In the genomic region with DNA sequence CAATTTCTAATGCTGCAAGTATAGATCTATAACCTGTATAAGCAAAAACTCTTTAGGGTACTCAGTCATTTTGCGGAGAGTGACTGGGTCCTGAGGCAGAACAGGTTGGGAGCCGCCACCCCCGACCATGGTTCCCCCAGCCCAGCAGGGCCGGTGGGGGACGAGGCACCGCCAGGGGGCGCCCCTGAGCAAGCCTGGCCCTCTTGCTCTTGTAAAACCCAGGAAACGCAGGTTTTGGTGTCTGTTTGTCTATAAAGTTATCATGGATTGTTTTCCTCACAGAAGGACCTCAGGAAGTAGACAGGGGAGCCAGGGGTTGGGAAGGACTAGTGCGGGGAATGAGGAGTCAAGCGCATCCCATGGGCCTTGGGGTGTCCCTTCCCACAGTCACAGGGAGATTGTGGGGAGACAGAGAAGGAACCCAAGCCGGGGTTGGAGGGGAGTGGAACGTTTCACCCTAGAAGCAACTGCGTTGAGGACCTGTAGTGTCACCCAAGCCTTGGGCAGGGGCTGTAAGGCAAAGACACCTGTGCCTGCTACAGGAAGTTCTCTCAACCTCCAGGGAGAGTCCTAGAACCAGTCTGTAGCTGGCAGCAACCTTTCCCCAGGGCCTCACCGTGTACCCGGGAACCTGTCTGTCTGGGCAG, we compare ENCODE assay signal across 8 cellular contexts. TPM values are rescaled to one million over a fixed set of nuclear protein-coding genes. Genes with fewer than 3 reads are reported as not detected.
DNase-seq lines count a peak whose midpoint lies in the region; ATAC-seq and TF ChIP-seq lines count a peak whose summit lies in the region.

No MANE protein-coding gene starts in this region.

- H3F3A ChIP-seq in DOHH2 (ENCODE audit: control insufficient read depth, insufficient read depth) = no peaks in the 10 kb centered on the region

- no peaks in the 10 kb centered on the region for H3K79me2 ChIP-seq in DOHH2 (ENCODE audit: control insufficient read depth, low read length)

- H3K27ac ChIP-seq in DOHH2 (ENCODE audit: low read depth, low read length) (no peak overlapping the region), KOPT-K1 (ENCODE audit: low read depth, low read length, poor library complexity, severe bottlenecking) (peak overlapping the region; percentile 50)

- H3K9me2 ChIP-seq in DOHH2 (replicated peaks; ENCODE audit: control insufficient read depth, low read length) = no peaks in the 10 kb centered on the region

- H4K20me1 ChIP-seq in DOHH2 (ENCODE audit: control insufficient read depth, insufficient read depth, low read depth, low read length) = no peaks in the 10 kb centered on the region

- H3K36me3 ChIP-seq in DOHH2 (ENCODE audit: control insufficient read depth, low read length) (no peaks in the 10 kb centered on the region), KOPT-K1 (ENCODE audit: insufficient read depth, low read length) (no peaks in the 10 kb centered on the region)

- 0 out of 2 replicates have a peak overlapping the region, but pooled peaks have one; percentile 11 for H3K4me2 ChIP-seq in DOHH2 (ENCODE audit: low read length)

- peaks cover 11% of the 10 kb centered on the region for H3K27me3 ChIP-seq in DOHH2 (ENCODE audit: control insufficient read depth, low read length)

- no peak for ATAC-seq in GM21526 (IDR thresholded peaks at IDR 0.05; ENCODE audit: low FRiP score, unreplicated experiment)
- no peak for ATAC-seq in GM21619 (IDR thresholded peaks at IDR 0.05; ENCODE audit: unreplicated experiment)

- H3K4me1 ChIP-seq in DOHH2 (ENCODE audit: control insufficient read depth, low read length) = peaks cover 42% of the 10 kb centered on the region

- peak; percentile 79 to 90 for DNase-seq in activated CD4-positive, alpha-beta T cell treated with anti-CD3 and anti-CD28 coated beads for 4 hours
- DNase-seq in cerebellum (ENCODE audit: low spot score) (peak; percentile 28), lung microvascular endothelial cell (ENCODE audit: low read depth in 2 of 2) (peak; percentile 54 to 71)
- DNase-seq in stimulated activated CD8-positive, alpha-beta memory T cell treated with anti-CD3 and anti-CD28 coated beads, Interleukin-4, amount 100 ng/mL, for 1 hour (ENCODE audit: low read depth in 2 of 2, low spot score in 1 of 2) = peak; percentile 65 to 76

- H3K9me3 ChIP-seq in DOHH2 (ENCODE audit: control insufficient read depth, insufficient read depth, low read length) (no peaks in the 10 kb centered on the region), KOPT-K1 (ENCODE audit: insufficient read depth, low read length, poor library complexity, severe bottlenecking) (no peaks in the 10 kb centered on the region)

- no peak overlapping the region for H3K4me3 ChIP-seq in DOHH2 (ENCODE audit: low read length)

- TF ChIP-seq CTCF in DOHH2 (IDR thresholded peaks at IDR 0.05; ENCODE audit: low read depth, low read length, poor library complexity, severe bottlenecking) = peak; percentile 99

RNA-seq across cellular contexts. Expression of a gene that starts 26.4 kb away (rescaled TPM):
- 18.8 TPM for total RNA-seq in cerebellum
- 42.1 and 81.7 TPM in 2 replicates for total RNA-seq in lung microvascular endothelial cell

RNA-seq across cellular contexts. Expression of a gene that starts 31.6 kb away (rescaled TPM):
- not detected for total RNA-seq in cerebellum
- total RNA-seq in lung microvascular endothelial cell = not detected in 2 replicates

RNA-seq across cellular contexts. Expression of a gene that starts 58.4 kb away (rescaled TPM):
- 22.9 TPM for total RNA-seq in cerebellum
- 96.1 and 146 TPM in 2 replicates for total RNA-seq in lung microvascular endothelial cell

RNA-seq across cellular contexts. Expression of a gene that starts 58.7 kb away (rescaled TPM):
- total RNA-seq in cerebellum (6.8 TPM), lung microvascular endothelial cell (54.9 and 63.1 TPM in 2 replicates)

Comparison
In these comparisons a context has a peak if more than half of its experiments do, and no peak if none do; other contexts are left out.
1. DNase-seq: peak in every context shown above with its lines; median percentile 84 in activated CD4-positive, alpha-beta T cell treated with anti-CD3 and anti-CD28 coated beads for 4 hours; 70 in stimulated activated CD8-positive, alpha-beta memory T cell treated with anti-CD3 and anti-CD28 coated beads, Interleukin-4, amount 100 ng/mL, for 1 hour; 62 in lung microvascular endothelial cell; 28 in cerebellum.